2 cellular contexts compared by ENCODE assay signal in genomic region chr19:44548736-44549135, GRCh38.
TF ChIP-seq lines count a peak whose summit lies in the region.

No MANE protein-coding gene starts in this region.

TF ChIP-seq in IMR-90, 13 proteins besides CTCF, POLR2A, EP300 and RAD21:
- TF ChIP-seq SMC3 (IDR thresholded peaks at IDR 0.05; ENCODE audit: low read depth, low read length) (no peak), ELK1 (IDR thresholded peaks at IDR 0.05; ENCODE audit: borderline replicate concordance, low read depth, low read length) (no peak), MAZ (IDR thresholded peaks at IDR 0.05; ENCODE audit: borderline replicate concordance, low read depth, low read length) (no peak), RFX5 (IDR thresholded peaks at IDR 0.05; ENCODE audit: low read depth, low read length) (no peak), MXI1 (IDR thresholded peaks at IDR 0.05; ENCODE audit: borderline replicate concordance, low read depth, low read length) (no peak), CHD1 (IDR thresholded peaks at IDR 0.05; ENCODE audit: low read depth, low read length) (no peak), CEBPB (IDR thresholded peaks at IDR 0.05; ENCODE audit: low read depth, low read length) (no peak), NFE2L2 (IDR thresholded peaks at IDR 0.05; ENCODE audit: low read depth, low read length) (no peak), RCOR1 (IDR thresholded peaks at IDR 0.05; ENCODE audit: insufficient replicate concordance, low read length) (no peak), MAFK (IDR thresholded peaks at IDR 0.05; ENCODE audit: low read depth, low read length) (no peak), USF2 (IDR thresholded peaks at IDR 0.05; ENCODE audit: low read depth, low read length) (no peak), FOS (IDR thresholded peaks at IDR 0.05; ENCODE audit: low read depth, low read length) (no peak), BHLHE40 (IDR thresholded peaks at IDR 0.05; ENCODE audit: low read depth, low read length) (no peak)

TF ChIP-seq in K562, 482 proteins besides CTCF, POLR2A, EP300 and RAD21:
- TF ChIP-seq KDM2B (CRISPR knock-in tag; IDR thresholded peaks at IDR 0.05) = no peak
- TF ChIP-seq NEUROD1 (IDR thresholded peaks at IDR 0.05; ENCODE audit: borderline replicate concordance, low read depth, low read length, partially characterized antibody) = no peak
- no peak for TF ChIP-seq KLF10 (CRISPR knock-in tag; IDR thresholded peaks at IDR 0.05)
- TF ChIP-seq ZNF431 (CRISPR knock-in tag; IDR thresholded peaks at IDR 0.05) = no peak
- no peak for TF ChIP-seq GTF3C2 (IDR thresholded peaks at IDR 0.05; ENCODE audit: borderline replicate concordance, extremely low read depth, insufficient read length)
- no peak for TF ChIP-seq PKNOX1 (IDR thresholded peaks at IDR 0.05)
- TF ChIP-seq FOXA3 (CRISPR knock-in tag; conservative IDR thresholded peaks at IDR 0.05 in 1 of 2, IDR thresholded peaks at IDR 0.05 in 1 of 2) = no peak
